In genomic region chr14:88044782-88045446, GRCh38 we compare ENCODE assay signal across 9 cellular contexts. TPM values are rescaled to one million over a fixed set of nuclear protein-coding genes. Genes with fewer than 3 reads are reported as not detected.
A peak's percentile ranks its signal among the peaks of the same experiment; 100 is the strongest.
DNase-seq lines count a peak whose midpoint lies in the region; ATAC-seq and TF ChIP-seq lines count a peak whose summit lies in the region.
"Had no signal": no experiment of that assay in that cellular context is flagged by ENCODE, and none has a peak within 500 bp of the region (broad histone marks: within the 10 kb centered on the region; RNA-seq: fewer than 3 reads in every experiment).

No MANE protein-coding gene starts in this region.

- H3K36me3 ChIP-seq in PC-3 (ENCODE audit: low read depth, low read length), result no peaks in the 10 kb centered on the region
- H3K36me3 ChIP-seq: ovary had no signal

- H3K9ac ChIP-seq in PC-3 (ENCODE audit: low read length), result peak overlapping the region; percentile 79

- H3K9me3 ChIP-seq in PC-3 (ENCODE audit: low read length), result no peaks in the 10 kb centered on the region
- H3K9me3 ChIP-seq: ovary had no signal

- peaks cover 48% of the 10 kb centered on the region for H3K4me1 ChIP-seq in PC-3 (ENCODE audit: insufficient read depth, low read length)

- no peak overlapping the region for H3K4me3 ChIP-seq in PC-3 (ENCODE audit: low read length)
- H3K4me3 ChIP-seq: ovary had no signal

- no peaks in the 10 kb centered on the region for H4K20me1 ChIP-seq in PC-3 (ENCODE audit: low read length)

- no peaks in the 10 kb centered on the region for H3K27me3 Mint-ChIP-seq in progenitor cell of endocrine pancreas

- H3K4me1 Mint-ChIP-seq in progenitor cell of endocrine pancreas (ENCODE audit: low read depth), result peaks cover 17% of the 10 kb centered on the region

- intact Hi-C loops in PC-3 (cut with micrococcal nuclease) (loop anchor here (2.0 kb wide), 1 partner anchor 54 kb away; no protein-coding TSS in a partner anchor), head of caudate nucleus (cut with DNase I) (no loop called here)

- no TSS peak for BruUV-seq in PC-3 (replicated peaks; lab: Mats Ljungman, UMichigan)

- H3K27ac ChIP-seq in PC-3 (ENCODE audit: low read length), result peak overlapping the region; percentile 98
- H3K27ac ChIP-seq: ovary had no signal

- no peaks in the 10 kb centered on the region for H3K79me2 ChIP-seq in PC-3 (ENCODE audit: low read length)

- POLR2A ChIA-PET in PC-3 (lab: Charles Lee; ENCODE audit: unreplicated experiment), result interaction anchor here (0.6 kb wide), 1 partner anchor 433 kb away, joined by 5 read pairs; no protein-coding TSS in a partner anchor

- H3K4me2 ChIP-seq in PC-3 (ENCODE audit: low read length), result peak overlapping the region; percentile 62

- H3K4me3 Mint-ChIP-seq in progenitor cell of endocrine pancreas (ENCODE audit: low read depth), result no peak overlapping the region

- H2AFZ ChIP-seq in PC-3 (ENCODE audit: low read length), result no peak overlapping the region

- CTCF ChIA-PET in PC-3 (lab: Charles Lee), result no interaction called here

- DNase-seq in PC-3, result peak; percentile 64
- no peak for DNase-seq in progenitor cell of endocrine pancreas (ENCODE audit: low spot score, unreplicated experiment)
- no peak for DNase-seq in head of caudate nucleus
- DNase-seq in activated CD4-positive, CD25-positive, alpha-beta regulatory T cell treated with anti-CD3 and anti-CD28 coated beads, Interleukin-2, amount 50 U/mL, for 72 hours, result no peak
- DNase-seq in cortex of kidney (lab: John Stamatoyannopoulos, UW), result no peak
- DNase-seq: NCI-H345, ovary had no signal

- ATAC-seq in GM18907 (IDR thresholded peaks at IDR 0.05; ENCODE audit: unreplicated experiment), result peak; percentile 98
- peak; percentile 60 for ATAC-seq in HG02798 (IDR thresholded peaks at IDR 0.05; ENCODE audit: poor library complexity, unreplicated experiment)
- peak; percentile 52 for ATAC-seq in PC-3

- H3K27me3 ChIP-seq in PC-3 (ENCODE audit: low read length), result no peaks in the 10 kb centered on the region
- H3K27me3 ChIP-seq: ovary had no signal

- TF ChIP-seq CTCF in PC-3 (conservative IDR thresholded peaks at IDR 0.05; ENCODE audit: low read depth, low read length) (no peak), progenitor cell of endocrine pancreas (IDR thresholded peaks at IDR 0.05; ENCODE audit: unreplicated experiment) (no peak)

- no peaks in the 10 kb centered on the region for H3K36me3 Mint-ChIP-seq in progenitor cell of endocrine pancreas (ENCODE audit: insufficient read depth)

- H3K9me3 Mint-ChIP-seq in progenitor cell of endocrine pancreas (ENCODE audit: low read depth), result no peaks in the 10 kb centered on the region

- H3F3A ChIP-seq in PC-3 (ENCODE audit: low read length, unreplicated experiment), result peaks cover 4% of the 10 kb centered on the region

- peak overlapping the region; percentile 40 for H3K27ac Mint-ChIP-seq in progenitor cell of endocrine pancreas

- H3K9me2 ChIP-seq in PC-3 (replicated peaks; ENCODE audit: low read length), result no peaks in the 10 kb centered on the region

RNA-seq across cellular contexts. Expression of gene GPR65, which starts 40.0 kb away (rescaled TPM):
- total RNA-seq in PC-3 (2014; rRNA removed) (not detected in 2 replicates), progenitor cell of endocrine pancreas (not detected in 2 replicates)

RNA-seq across cellular contexts. Expression of gene GALC, which starts 51.9 kb away (rescaled TPM):
- total RNA-seq in PC-3 (2014; rRNA removed) (0.18 and 0.40 TPM in 2 replicates), progenitor cell of endocrine pancreas (43.0 and 44.0 TPM in 2 replicates)

Comparison
In these comparisons a context has a peak if more than half of its experiments do, and no peak if none do; other contexts are left out.
1. RNA of gene GALC, which starts 51.9 kb away (total RNA-seq): 43.0 to 44.0 TPM in progenitor cell of endocrine pancreas; 0.18 to 0.40 TPM in PC-3; every median in the first group is over 10 times any median in the second.
2. Peak in every context shown above with its lines, with median percentiles within 50 percentile points of each other: ATAC-seq.